ENCODE assay signal across 14 cellular contexts in genomic region chr12:77957034-77957433, GRCh38.
DNase-seq lines count a peak whose midpoint lies in the region; ATAC-seq and TF ChIP-seq lines count a peak whose summit lies in the region.
"Had no signal": no experiment of that assay in that cellular context is flagged by ENCODE, and none has a peak within 500 bp of the region (broad histone marks: within the 10 kb centered on the region; RNA-seq: fewer than 3 reads in every experiment).

No MANE protein-coding gene starts in this region.

- peaks cover 5% of the 10 kb centered on the region; the same call in 1 of the 2 replicates for H3K9me3 Mint-ChIP-seq in HFFc6
- H3K9me3 Mint-ChIP-seq: GM23338, IgD-negative memory B cell had no signal

- 0 out of 2 replicates have a peak, but pooled peaks cover 2% of the 10 kb centered on the region for H3K27me3 Mint-ChIP-seq in HFFc6 (ENCODE audit: insufficient read depth)
- H3K27me3 Mint-ChIP-seq: CD4-positive, alpha-beta T cell; IgD-negative memory B cell had no signal

- no peak for TF ChIP-seq CTCF in HFFc6 (IDR thresholded peaks at IDR 0.05)
- no peak for TF ChIP-seq CTCF in fibroblast of villous mesenchyme (IDR thresholded peaks at IDR 0.05; ENCODE audit: insufficient read depth, low read depth, low read length)

- H3K4me1 Mint-ChIP-seq in HFFc6 (ENCODE audit: low read depth), result peaks cover 65% of the 10 kb centered on the region
- H3K4me1 Mint-ChIP-seq: IgD-negative memory B cell had no signal

- H3K27ac Mint-ChIP-seq in HFFc6, result peak overlapping the region; percentile 66
- H3K27ac Mint-ChIP-seq: CD4-positive, alpha-beta T cell; GM23338 had no signal

- peak overlapping the region; percentile 25; the same call in 1 of the 2 replicates for H3K4me3 Mint-ChIP-seq in HFFc6
- H3K4me3 Mint-ChIP-seq: CD4-positive, alpha-beta T cell; GM23338; IgD-negative memory B cell had no signal

- ATAC-seq in HG03565 (IDR thresholded peaks at IDR 0.05; ENCODE audit: unreplicated experiment) (no peak), GM18511 (IDR thresholded peaks at IDR 0.05; ENCODE audit: unreplicated experiment) (no peak)
- ATAC-seq: GM23338 had no signal

- no peak overlapping the region for H3K4me3 ChIP-seq in fibroblast of villous mesenchyme (ENCODE audit: low read depth, low read length)
- H3K4me3 ChIP-seq: GM23338 had no signal

- H3K36me3 Mint-ChIP-seq in HFFc6 (ENCODE audit: low read depth), result peaks cover 46% of the 10 kb centered on the region
- H3K36me3 Mint-ChIP-seq: IgD-negative memory B cell had no signal

- peak; percentile 45 for DNase-seq in EH (ENCODE audit: low read depth)
- no peak for DNase-seq in HFFc6
- peak; percentile 45 for DNase-seq in fibroblast of villous mesenchyme (ENCODE audit: low read depth)
- no peak for DNase-seq in activated CD8-positive, alpha-beta memory T cell treated with anti-CD3 and anti-CD28 coated beads for 24 hours
- DNase-seq: AML-193; Caco-2; CD4-positive, alpha-beta T cell; GDM1; HCEC 1CT; KG1 had no signal

Comparison
In these comparisons a context has a peak if more than half of its experiments do, and no peak if none do; other contexts are left out.
1. DNase-seq: peak in EH (single experiment) and fibroblast of villous mesenchyme (single experiment); none in HFFc6 (single experiment) and activated CD8-positive, alpha-beta memory T cell treated with anti-CD3 and anti-CD28 coated beads for 24 hours (single experiment).